Comparison of ENCODE assay signal across 12 cellular contexts in the genomic region with DNA sequence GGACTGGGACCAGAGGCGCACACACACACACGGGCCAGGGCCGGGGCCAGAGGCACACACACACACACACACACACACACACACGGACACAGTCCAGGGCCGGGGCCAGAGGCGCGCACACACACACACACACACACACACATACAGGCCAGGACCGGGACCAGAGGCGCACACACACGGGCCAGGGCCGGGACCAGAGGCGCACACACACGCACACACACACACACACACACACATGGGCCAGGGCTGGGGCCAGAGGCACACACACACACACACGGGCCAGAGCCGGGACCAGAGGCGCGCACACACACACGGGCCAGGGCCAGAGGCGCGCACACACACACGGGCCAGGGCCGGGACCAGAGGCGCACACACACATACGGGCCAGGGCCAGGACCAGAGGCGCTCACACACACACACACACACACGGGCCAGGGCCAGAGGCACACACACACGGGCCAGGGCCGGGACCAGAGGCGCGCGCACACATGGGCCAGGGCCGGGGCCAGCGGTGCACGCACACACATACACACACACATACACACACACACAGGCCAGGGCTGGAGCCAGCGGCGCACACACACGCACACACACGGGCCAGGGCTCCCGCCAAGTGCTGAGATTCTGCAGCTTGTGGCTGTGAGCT.
DNase-seq lines count a peak whose midpoint lies in the region; ATAC-seq, FAIRE-seq and TF ChIP-seq lines count a peak whose summit lies in the region.
"Had no signal": no experiment of that assay in that cellular context is flagged by ENCODE, and none has a peak within 500 bp of the region (broad histone marks: within the 10 kb centered on the region; RNA-seq: fewer than 3 reads in every experiment).

No MANE protein-coding gene starts in this region.

- TF ChIP-seq EP300 in K562 (IDR thresholded peaks at IDR 0.05; ENCODE audit: low read length), result no peak

- H3K4me1 ChIP-seq in K562 (replicated peaks in 1 of 2; ENCODE audit: control insufficient read depth in 2 of 2, insufficient read depth in 2 of 2, low read length in 2 of 2) (peaks cover 5 to 41% of the 10 kb centered on the region in 2 experiments; a peak in 4 of 5 replicates), neural progenitor cell (peaks cover 22% of the 10 kb centered on the region)
- H3K4me1 ChIP-seq: prostate gland had no signal

- DNase-seq in K562 (ENCODE audit: extremely low read depth in 1 of 4, low spot score in 3 of 4), result no peak
- DNase-seq in neural progenitor cell (ENCODE audit: low spot score), result no peak
- no peak for DNase-seq in NCI-H345 treated with DMSO at 0.1 percent for 48 hours (lab: John Stamatoyannopoulos, UW; ENCODE audit: unreplicated experiment)
- no peak for DNase-seq in foreskin fibroblast
- no peak for DNase-seq in DMS79 (lab: John Stamatoyannopoulos, UW)
- DNase-seq: KG1, NCI-H524 had no signal

- H3K27ac Mint-ChIP-seq in IgD-negative memory B cell (peak overlapping the region; percentile 95 to 99 (median 97)), neural progenitor cell (peak overlapping the region; percentile 38)

- H3K27me3 Mint-ChIP-seq in IgD-negative memory B cell, result no peaks in the 10 kb centered on the region
- H3K27me3 Mint-ChIP-seq in neural progenitor cell (ENCODE audit: insufficient read depth, low read depth), result peaks cover 12% of the 10 kb centered on the region

- FAIRE-seq in K562 (lab: Jason Lieb, UNC), result no peak
- FAIRE-seq: islet of Langerhans had no signal

- H3K4me2 ChIP-seq in K562 (ENCODE audit: insufficient read depth, low read length), result no peak overlapping the region
- H3K4me2 ChIP-seq in neural progenitor cell, result no peak overlapping the region

- H4K20me1 ChIP-seq in K562 (replicated peaks; ENCODE audit: control insufficient read depth, insufficient read depth, low read length) (no peaks in the 10 kb centered on the region), neural progenitor cell (ENCODE audit: low read depth) (peaks cover 5% of the 10 kb centered on the region)

- CTCF ChIA-PET in K562 (lab: Yijun Ruan, JAX; ENCODE audit: low intra/inter-chr PET ratio), result no interaction called here

- POLR2A ChIA-PET in K562 (lab: Yijun Ruan, JAX), result interaction anchor here (0.7 kb wide), 1 partner anchor 20 kb away, joined by 4 read pairs; no protein-coding TSS in a partner anchor

- TF ChIP-seq POLR2A in K562 (conservative IDR thresholded peaks at IDR 0.05), result no peak

- no TSS peak for BruUV-seq in K562 (replicated peaks; lab: Mats Ljungman, UMichigan)

- H3K4me3 ChIP-seq in GM08714 (ENCODE audit: low read length) (peak overlapping the region; percentile 50; the same call in 1 of the 2 replicates), K562 (no peak overlapping the region), neural progenitor cell (no peak overlapping the region), foreskin fibroblast (ENCODE audit: low read depth in 1 of 2, low read length in 2 of 2) (no peak overlapping the region)
- H3K4me3 ChIP-seq: prostate gland had no signal

- H3K36me3 Mint-ChIP-seq in IgD-negative memory B cell (peaks cover 2% of the 10 kb centered on the region), neural progenitor cell (peaks cover 16% of the 10 kb centered on the region)

- ATAC-seq in K562, result no peak
- ATAC-seq in GM18520 (IDR thresholded peaks at IDR 0.05; ENCODE audit: unreplicated experiment), result no peak

- H3K27ac ChIP-seq in K562 (ENCODE audit: extremely low read depth, low read depth, low read length), result no peak overlapping the region
- H3K27ac ChIP-seq in neural progenitor cell, result no peak overlapping the region
- H3K27ac ChIP-seq: prostate gland had no signal

- H3F3A ChIP-seq in neural progenitor cell (ENCODE audit: low read depth), result peaks cover 11% of the 10 kb centered on the region

- H3K27me3 ChIP-seq in K562 (ENCODE audit: control insufficient read depth in 2 of 2, insufficient read depth in 2 of 2, low read length in 2 of 2), result no peaks in the 10 kb centered on the region
- no peaks in the 10 kb centered on the region for H3K27me3 ChIP-seq in neural progenitor cell

- intact Hi-C loops in K562 (cut with micrococcal nuclease), result no loop called here

- no peak for TF ChIP-seq RAD21 in K562 (CRISPR knock-in tag; conservative IDR thresholded peaks at IDR 0.05 in 1 of 2, IDR thresholded peaks at IDR 0.05 in 1 of 2)

- TF ChIP-seq CTCF in K562 (IDR thresholded peaks at IDR 0.05 in 2 of 3, conservative IDR thresholded peaks at IDR 0.05 in 1 of 3; ENCODE audit: insufficient read depth in 2 of 3, low read depth in 1 of 3, low read length in 3 of 3) (no peak), neural progenitor cell (IDR thresholded peaks at IDR 0.05) (no peak), foreskin fibroblast (IDR thresholded peaks at IDR 0.05; ENCODE audit: low read depth, low read length) (no peak)

- H3K9ac ChIP-seq in K562 (ENCODE audit: insufficient read depth in 1 of 2, low read depth in 2 of 2, low read length in 2 of 2) (no peak overlapping the region), neural progenitor cell (no peak overlapping the region)

- no peaks in the 10 kb centered on the region for H3K36me3 ChIP-seq in K562 (ENCODE audit: control insufficient read depth, insufficient read depth, low read length)
- H3K36me3 ChIP-seq in neural progenitor cell, result no peaks in the 10 kb centered on the region
- H3K36me3 ChIP-seq: prostate gland had no signal

- no peaks in the 10 kb centered on the region for H3K79me2 ChIP-seq in K562 (ENCODE audit: control insufficient read depth, insufficient read depth, low read length)
- H3K79me2 ChIP-seq in neural progenitor cell (ENCODE audit: low read depth), result no peaks in the 10 kb centered on the region

- H3K9me3 ChIP-seq in K562 (replicated peaks; ENCODE audit: control insufficient read depth, insufficient read depth, low read depth, low read length) (0 out of 2 replicates have a peak, but pooled peaks cover 2% of the 10 kb centered on the region), neural progenitor cell (ENCODE audit: low read depth) (no peaks in the 10 kb centered on the region)
- H3K9me3 ChIP-seq: prostate gland had no signal

- H3K4me3 Mint-ChIP-seq in IgD-negative memory B cell, result peak overlapping the region; percentile 92 to 99 (median 95)
- H3K4me3 Mint-ChIP-seq in neural progenitor cell, result no peak overlapping the region

- H3K9me3 Mint-ChIP-seq in IgD-negative memory B cell (no peaks in the 10 kb centered on the region), neural progenitor cell (peaks cover 22% of the 10 kb centered on the region)

- WGBS in K562 (ENCODE audit: insufficient coverage, low coverage, missing lambda C conversion rate), result 98% methylated on average over 16 of the region's 39 CpGs

- peaks cover 8 to 21% (median 18%) of the 10 kb centered on the region in 3 donors for H3K4me1 Mint-ChIP-seq in IgD-negative memory B cell
- H3K4me1 Mint-ChIP-seq in neural progenitor cell, result peaks cover 24% of the 10 kb centered on the region

- H3K9me1 ChIP-seq in K562 (ENCODE audit: control insufficient read depth, insufficient read depth, low read length), result no peaks in the 10 kb centered on the region

- H2AFZ ChIP-seq in K562 (ENCODE audit: low read depth, low read length) (no peak overlapping the region), neural progenitor cell (replicated peaks) (no peak overlapping the region)

- in situ Hi-C loops in K562 (cut with MboI), result no loop called here

TF ChIP-seq in K562, 482 proteins besides CTCF, POLR2A, EP300 and RAD21:
- no peak for TF ChIP-seq RFX5 (IDR thresholded peaks at IDR 0.05; ENCODE audit: low read depth, low read length)
- TF ChIP-seq FOXA1 (IDR thresholded peaks at IDR 0.05; ENCODE audit: borderline replicate concordance), result no peak
- no peak for TF ChIP-seq KDM5B (IDR thresholded peaks at IDR 0.05; ENCODE audit: insufficient replicate concordance, low read depth, low read length)
- TF ChIP-seq DPF2 (IDR thresholded peaks at IDR 0.05), result no peak
- TF ChIP-seq ZBTB11 (CRISPR knock-in tag; IDR thresholded peaks at IDR 0.05), result no peak
- TF ChIP-seq, protein P1, sequence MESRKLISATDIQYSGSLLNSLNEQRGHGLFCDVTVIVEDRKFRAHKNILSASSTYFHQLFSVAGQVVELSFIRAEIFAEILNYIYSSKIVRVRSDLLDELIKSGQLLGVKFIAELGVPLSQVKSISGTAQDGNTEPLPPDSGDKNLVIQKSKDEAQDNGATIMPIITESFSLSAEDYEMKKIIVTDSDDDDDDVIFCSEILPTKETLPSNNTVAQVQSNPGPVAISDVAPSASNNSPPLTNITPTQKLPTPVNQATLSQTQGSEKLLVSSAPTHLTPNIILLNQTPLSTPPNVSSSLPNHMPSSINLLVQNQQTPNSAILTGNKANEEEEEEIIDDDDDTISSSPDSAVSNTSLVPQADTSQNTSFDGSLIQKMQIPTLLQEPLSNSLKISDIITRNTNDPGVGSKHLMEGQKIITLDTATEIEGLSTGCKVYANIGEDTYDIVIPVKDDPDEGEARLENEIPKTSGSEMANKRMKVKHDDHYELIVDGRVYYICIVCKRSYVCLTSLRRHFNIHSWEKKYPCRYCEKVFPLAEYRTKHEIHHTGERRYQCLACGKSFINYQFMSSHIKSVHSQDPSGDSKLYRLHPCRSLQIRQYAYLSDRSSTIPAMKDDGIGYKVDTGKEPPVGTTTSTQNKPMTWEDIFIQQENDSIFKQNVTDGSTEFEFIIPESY (CRISPR knock-in tag; IDR thresholded peaks at IDR 0.05), result peak; percentile 89
- no peak for TF ChIP-seq TAL1 (IDR thresholded peaks at IDR 0.05)
- no peak for TF ChIP-seq U2AF1 (optimal IDR thresholded peaks at IDR 0.05; ENCODE audit: low read depth, low read length)
